10 cellular contexts compared by ENCODE assay signal in genomic region chr1:160108888-160109662, GRCh38. TPM values are rescaled to one million over a fixed set of nuclear protein-coding genes. Genes with fewer than 3 reads are reported as not detected.
DNase-seq lines count a peak whose midpoint lies in the region; ATAC-seq, FAIRE-seq and TF ChIP-seq lines count a peak whose summit lies in the region.
"Had no signal": no experiment of that assay in that cellular context is flagged by ENCODE, and none has a peak within 500 bp of the region (broad histone marks: within the 10 kb centered on the region; RNA-seq: fewer than 3 reads in every experiment).

No MANE protein-coding gene starts in this region.

- H3K27me3 ChIP-seq in ectodermal cell (ENCODE audit: control insufficient read depth, insufficient read depth, low read length, poor library complexity, severe bottlenecking) = no peaks in the 10 kb centered on the region
- no peaks in the 10 kb centered on the region for H3K27me3 ChIP-seq in naive thymus-derived CD4-positive, alpha-beta T cell (ENCODE audit: control insufficient read depth in 2 of 2, insufficient read depth in 2 of 2, low read length in 2 of 2)

- H3K36me3 ChIP-seq in ectodermal cell (ENCODE audit: control insufficient read depth, insufficient read depth, low read length) = no peaks in the 10 kb centered on the region
- H3K36me3 ChIP-seq in naive thymus-derived CD4-positive, alpha-beta T cell (ENCODE audit: control insufficient read depth in 2 of 3, insufficient read depth in 3 of 3, low read length in 3 of 3) = no peaks in the 10 kb centered on the region

- H3K4me3 ChIP-seq in AG09309 (ENCODE audit: control insufficient read depth, low read depth, low read length) (no peak overlapping the region), ectodermal cell (ENCODE audit: insufficient read depth, low read depth, low read length) (no peak overlapping the region)
- H3K4me3 ChIP-seq in naive thymus-derived CD4-positive, alpha-beta T cell (ENCODE audit: low read length) = no peak overlapping the region

- DNase-seq in AG09309 (ENCODE audit: low read depth) (peak; percentile 28), GM19239 (ENCODE audit: insufficient read length, low spot score) (peak; percentile 34), SKM-1 (lab: John Stamatoyannopoulos, UW; ENCODE audit: unreplicated experiment) (peak; percentile 73), NCI-H2107 (lab: John Stamatoyannopoulos, UW) (no peak), occipital lobe (lab: John Stamatoyannopoulos, UW) (no peak)
- DNase-seq in naive thymus-derived CD4-positive, alpha-beta T cell = peak in 6 of 9 donors; percentile 30 to 43 (median 38)

- peaks cover 0 to 14% (median 0%) of the 10 kb centered on the region in 7 donors for H3K4me1 Mint-ChIP-seq in naive thymus-derived CD4-positive, alpha-beta T cell

- peak; percentile 58 for TF ChIP-seq CTCF in AG09309 (IDR thresholded peaks at IDR 0.05; ENCODE audit: control insufficient read depth, insufficient read depth, low read depth, low read length, missing control alignments)

- peaks cover 56% of the 10 kb centered on the region for H3K4me1 ChIP-seq in ectodermal cell (ENCODE audit: control insufficient read depth, insufficient read depth, low read length)
- H3K4me1 ChIP-seq in naive thymus-derived CD4-positive, alpha-beta T cell (ENCODE audit: control insufficient read depth in 2 of 2, insufficient read depth in 2 of 2, low read length in 2 of 2) = no peaks in the 10 kb centered on the region

- POLR2A ChIA-PET in naive thymus-derived CD4-positive, alpha-beta T cell (lab: Charles Lee) = no interaction called here

- FAIRE-seq in GM19239 (lab: Jason Lieb, UNC) = no peak

- H3K27ac Mint-ChIP-seq in naive thymus-derived CD4-positive, alpha-beta T cell = no peak overlapping the region

- WGBS in ectodermal cell, 2 experiments = 14 to 17% methylated on average over 6 of the region's 6 CpGs

- CTCF ChIA-PET in naive thymus-derived CD4-positive, alpha-beta T cell (lab: Charles Lee) = interaction anchor here (0.7 to 1.5 kb wide), 5 partner anchors 22 to 183 kb away, joined by 3 to 4 read pairs (median 3); no protein-coding TSS in a partner anchor

- peaks cover 0 to 2% (median 0%) of the 10 kb centered on the region in 11 donors for H3K9me3 Mint-ChIP-seq in naive thymus-derived CD4-positive, alpha-beta T cell

- H3K9me3 ChIP-seq in ectodermal cell (ENCODE audit: control insufficient read depth, low read length) = no peaks in the 10 kb centered on the region
- no peaks in the 10 kb centered on the region for H3K9me3 ChIP-seq in naive thymus-derived CD4-positive, alpha-beta T cell (ENCODE audit: control insufficient read depth in 2 of 3, low read length in 3 of 3)

- no peak overlapping the region for H3K4me3 Mint-ChIP-seq in naive thymus-derived CD4-positive, alpha-beta T cell

- intact Hi-C loops in naive thymus-derived CD4-positive, alpha-beta T cell (cut with micrococcal nuclease) = loop anchor here in 1 of 2 donors (2.0 to 10.0 kb wide), 2 partner anchors 268 to 496 kb away; no protein-coding TSS in a partner anchor

- no peaks in the 10 kb centered on the region for H3K36me3 Mint-ChIP-seq in naive thymus-derived CD4-positive, alpha-beta T cell

- H3K27ac ChIP-seq in ectodermal cell (ENCODE audit: insufficient read depth, low read depth, low read length, poor library complexity, severe bottlenecking) = peak overlapping the region; percentile 74
- H3K27ac ChIP-seq in naive thymus-derived CD4-positive, alpha-beta T cell (ENCODE audit: low read depth, low read length) = no peak overlapping the region
- H3K27ac ChIP-seq: epithelial cell of prostate had no signal

- peaks cover 0 to 17% (median 6%) of the 10 kb centered on the region in 5 donors for H3K27me3 Mint-ChIP-seq in naive thymus-derived CD4-positive, alpha-beta T cell

- ATAC-seq in naive thymus-derived CD4-positive, alpha-beta T cell = peak; percentile 64
- no peak for ATAC-seq in HG03039 (IDR thresholded peaks at IDR 0.05; ENCODE audit: unreplicated experiment)

RNA-seq across cellular contexts. Expression of gene ATP1A2, which starts 6.5 kb away (rescaled TPM):
- 233 TPM for polyA plus RNA-seq in ectodermal cell (2013, experiment 1 of 4)
- 231 TPM for polyA plus RNA-seq in ectodermal cell (2013, experiment 2 of 4)
- 158 TPM for polyA plus RNA-seq in ectodermal cell (2013, experiment 3 of 4)
- polyA plus RNA-seq in ectodermal cell (2013, experiment 4 of 4) = 174 TPM
- not detected for total RNA-seq in naive thymus-derived CD4-positive, alpha-beta T cell
- not detected for polyA plus RNA-seq in naive thymus-derived CD4-positive, alpha-beta T cell
- total RNA-seq in occipital lobe = 47.1 TPM

RNA-seq across cellular contexts. Expression of gene IGSF8, which starts 10.7 kb away (rescaled TPM):
- 16.7 TPM for polyA plus RNA-seq in ectodermal cell (2013, experiment 1 of 4)
- polyA plus RNA-seq in ectodermal cell (2013, experiment 2 of 4) = 18.6 TPM
- polyA plus RNA-seq in ectodermal cell (2013, experiment 3 of 4) = 15.9 TPM
- 19.0 TPM for polyA plus RNA-seq in ectodermal cell (2013, experiment 4 of 4)
- 10 to 100 TPM; 31.9 to 68.7 (median 44.8) TPM for total RNA-seq in naive thymus-derived CD4-positive, alpha-beta T cell
- polyA plus RNA-seq in naive thymus-derived CD4-positive, alpha-beta T cell = 10 to 100 TPM; 38.6 to 60.9 TPM
- total RNA-seq in occipital lobe = 49.8 TPM

RNA-seq across cellular contexts. Expression of gene KCNJ9, which starts 27.7 kb away (rescaled TPM):
- polyA plus RNA-seq in ectodermal cell (2013, experiment 1 of 4) = not detected
- not detected for polyA plus RNA-seq in ectodermal cell (2013, experiment 2 of 4)
- polyA plus RNA-seq in ectodermal cell (2013, experiment 3 of 4) = not detected
- polyA plus RNA-seq in ectodermal cell (2013, experiment 4 of 4) = 0.08 TPM
- total RNA-seq in naive thymus-derived CD4-positive, alpha-beta T cell = not detected
- under 1 TPM; 0.06 to 0.08 TPM for polyA plus RNA-seq in naive thymus-derived CD4-positive, alpha-beta T cell
- 14.7 TPM for total RNA-seq in occipital lobe
- total RNA-seq: subcutaneous adipose tissue had no signal

RNA-seq across cellular contexts. Expression of gene KCNJ10, which starts 39.1 kb away (rescaled TPM):
- not detected for polyA plus RNA-seq in ectodermal cell (2013, experiment 1 of 4)
- polyA plus RNA-seq in ectodermal cell (2013, experiment 2 of 4) = 0.09 TPM
- polyA plus RNA-seq in ectodermal cell (2013, experiment 3 of 4) = 0.16 TPM
- polyA plus RNA-seq in ectodermal cell (2013, experiment 4 of 4) = 0.08 TPM
- total RNA-seq in naive thymus-derived CD4-positive, alpha-beta T cell = under 1 TPM in 1 of 5 experiments, not detected in 4; 0.32 TPM
- polyA plus RNA-seq in naive thymus-derived CD4-positive, alpha-beta T cell = under 1 TPM in 1 of 2 donors, not detected in 1; 0.29 TPM
- total RNA-seq in occipital lobe = 1.6 TPM
- total RNA-seq: subcutaneous adipose tissue had no signal

RNA-seq across cellular contexts. Expression of gene ATP1A4, which starts 42.3 kb away (rescaled TPM):
- 0.93 TPM for polyA plus RNA-seq in ectodermal cell (2013, experiment 1 of 4)
- polyA plus RNA-seq in ectodermal cell (2013, experiment 2 of 4) = 1.0 TPM
- 0.85 TPM for polyA plus RNA-seq in ectodermal cell (2013, experiment 3 of 4)
- polyA plus RNA-seq in ectodermal cell (2013, experiment 4 of 4) = 1.1 TPM
- total RNA-seq in naive thymus-derived CD4-positive, alpha-beta T cell = under 1 TPM in 1 of 5 experiments, not detected in 4; 0.71 TPM
- not detected for polyA plus RNA-seq in naive thymus-derived CD4-positive, alpha-beta T cell
- 0.31 TPM for total RNA-seq in occipital lobe

Comparison
In these comparisons a context has a peak if more than half of its experiments do, and no peak if none do; other contexts are left out.
1. DNase-seq: peak in AG09309 (single experiment), GM19239 (single experiment), SKM-1 (single experiment) and naive thymus-derived CD4-positive, alpha-beta T cell (6 of 9); none in NCI-H2107 (single experiment) and occipital lobe (single experiment).
2. RNA of gene ATP1A2, which starts 6.5 kb away (total RNA-seq): 47.1 TPM in occipital lobe (single experiment); not detected in naive thymus-derived CD4-positive, alpha-beta T cell; every median in the first group is over 10 times any median in the second.
3. RNA of gene KCNJ9, which starts 27.7 kb away (total RNA-seq): 14.7 TPM in occipital lobe (single experiment); not detected in naive thymus-derived CD4-positive, alpha-beta T cell; every median in the first group is over 10 times any median in the second.